Comparison of ENCODE assay signal across 8 cellular contexts in the genomic region with DNA sequence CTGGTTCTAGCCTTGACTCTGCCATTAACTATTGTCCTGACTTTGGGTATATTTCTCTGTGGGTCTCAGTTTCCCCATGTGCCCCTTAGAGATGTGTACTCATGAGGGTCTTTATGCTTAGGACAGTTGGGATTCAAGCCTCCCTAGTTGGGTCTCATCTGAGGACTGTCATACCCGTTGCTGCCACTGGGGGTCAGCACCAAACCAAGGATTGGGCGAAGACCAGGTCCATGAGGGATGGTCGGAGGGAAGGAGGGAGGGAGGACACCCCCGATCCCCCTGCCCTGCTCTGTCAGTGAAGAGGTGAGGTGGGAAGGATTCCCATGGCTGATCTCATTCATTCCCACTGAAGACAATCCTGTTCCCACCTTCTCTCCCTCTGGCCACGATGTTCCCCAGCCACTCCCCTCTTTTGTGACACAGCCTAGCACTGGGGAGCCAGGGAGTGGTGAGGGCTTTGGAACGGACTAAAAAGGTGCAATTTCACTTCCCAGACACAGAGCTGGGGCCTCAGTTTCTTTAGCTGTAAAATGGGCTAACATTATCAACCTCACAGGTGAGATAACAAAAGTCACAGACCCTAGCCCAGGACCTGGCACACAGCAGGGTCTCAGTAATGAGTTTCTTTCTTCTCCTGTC. TPM values are rescaled to one million over a fixed set of nuclear protein-coding genes. Genes with fewer than 3 reads are reported as not detected.
A peak's percentile ranks its signal among the peaks of the same experiment; 100 is the strongest.
DNase-seq lines count a peak whose midpoint lies in the region; ATAC-seq, FAIRE-seq and TF ChIP-seq lines count a peak whose summit lies in the region.

No MANE protein-coding gene starts in this region.

- H3K4me3 ChIP-seq in WERI-Rb-1 (ENCODE audit: low read depth, low read length) (no peak overlapping the region), breast epithelium (no peak overlapping the region), kidney (ENCODE audit: low read length in 2 of 2) (no peak overlapping the region)

- H3K9me3 ChIP-seq in WERI-Rb-1 (ENCODE audit: severe bottlenecking) (no peaks in the 10 kb centered on the region), breast epithelium (no peaks in the 10 kb centered on the region), kidney (ENCODE audit: control insufficient read depth in 1 of 2, low read length in 2 of 2) (no peaks in the 10 kb centered on the region)

- FAIRE-seq in kidney (lab: Jason Lieb, UNC), result no peak

- H3K27me3 ChIP-seq in WERI-Rb-1 (ENCODE audit: insufficient read depth, low read depth, severe bottlenecking), result no peaks in the 10 kb centered on the region
- no peaks in the 10 kb centered on the region for H3K27me3 ChIP-seq in breast epithelium

- DNase-seq in NCI-H2081 (lab: John Stamatoyannopoulos, UW) (peak; percentile 45 to 46), NCI-H2081 treated with DMSO at 0.1 percent for 48 hours (lab: John Stamatoyannopoulos, UW) (no peak), KG1 (lab: John Stamatoyannopoulos, UW) (peak; percentile 56), WERI-Rb-1 (peak; percentile 77), breast epithelium (ENCODE audit: low spot score in 2 of 2) (peak; percentile 48 to 78), kidney (no peak)
- DNase-seq in stimulated activated CD4-positive, alpha-beta T cell treated with anti-CD3 and anti-CD28 coated beads, Interleukin-4, amount 100 ng/mL, for 1 hour, result peak; percentile 75

- TF ChIP-seq CTCF in WERI-Rb-1 (IDR thresholded peaks at IDR 0.05; ENCODE audit: low read depth, low read length) (peak; percentile 90), breast epithelium (IDR thresholded peaks at IDR 0.05) (peak; percentile 96 to 99 (median 98)), kidney (IDR thresholded peaks at IDR 0.05; ENCODE audit: borderline replicate concordance, extremely low read depth, insufficient read depth) (peak; percentile 97)

- H3K9ac ChIP-seq in kidney (ENCODE audit: low read length in 2 of 2), result no peak overlapping the region

- no peaks in the 10 kb centered on the region for H3K36me3 ChIP-seq in WERI-Rb-1
- H3K36me3 ChIP-seq in breast epithelium, result no peaks in the 10 kb centered on the region
- no peaks in the 10 kb centered on the region for H3K36me3 ChIP-seq in kidney (ENCODE audit: control insufficient read depth in 1 of 2, insufficient read depth in 2 of 2, low read length in 2 of 2)

- intact Hi-C loops in breast epithelium (cut with DNase I; ENCODE audit: low total_unique reads), result no loop called here
- intact Hi-C loops in kidney (cut with DNase I), result loop anchor here (2.0 kb wide), 1 partner anchor 87 kb away; no protein-coding TSS in a partner anchor

- no peak for ATAC-seq in GM19397 (IDR thresholded peaks at IDR 0.05; ENCODE audit: unreplicated experiment)

- no peak for TF ChIP-seq POLR2A in breast epithelium (IDR thresholded peaks at IDR 0.05)

- H3K27ac ChIP-seq in WERI-Rb-1, result no peak overlapping the region
- no peak overlapping the region for H3K27ac ChIP-seq in breast epithelium
- H3K27ac ChIP-seq in kidney (ENCODE audit: low read depth in 2 of 2, low read length in 2 of 2), result no peak overlapping the region

- H3K4me1 ChIP-seq in breast epithelium, result no peaks in the 10 kb centered on the region
- H3K4me1 ChIP-seq in kidney (ENCODE audit: control insufficient read depth in 1 of 2, insufficient read depth in 1 of 2, low read depth in 1 of 2, low read length in 2 of 2), result no peaks in the 10 kb centered on the region

RNA-seq across cellular contexts. Expression of gene KLHL35, which starts 12.4 kb away (rescaled TPM):
- 1 to 10 TPM; 1.6 to 2.7 (median 2.6) TPM for total RNA-seq in breast epithelium
- 1.8 TPM for total RNA-seq in kidney
- polyA plus RNA-seq in kidney (ENCODE audit: insufficient read depth, low read depth, low replicate concordance), result 0.26 TPM

RNA-seq across cellular contexts. Expression of gene RPS3, which starts 46.1 kb away (rescaled TPM):
- 1,000 to 10,000 TPM; 1,024 to 2,406 (median 1,978) TPM for total RNA-seq in breast epithelium
- total RNA-seq in kidney, result 1,724 TPM
- polyA plus RNA-seq in kidney (ENCODE audit: insufficient read depth, low read depth, low replicate concordance), result 1,510 TPM

Comparison
In these comparisons a context has a peak if more than half of its experiments do, and no peak if none do; other contexts are left out.
1. DNase-seq: peak in NCI-H2081 (2 of 2), KG1 (single experiment), WERI-Rb-1 (single experiment), breast epithelium (2 of 2) and stimulated activated CD4-positive, alpha-beta T cell treated with anti-CD3 and anti-CD28 coated beads, Interleukin-4, amount 100 ng/mL, for 1 hour (single experiment); none in NCI-H2081 treated with DMSO at 0.1 percent for 48 hours (single experiment) and kidney (single experiment).
2. Peak in every context shown above with its lines, with median percentiles within 50 percentile points of each other: CTCF ChIP-seq.